ENCODE assay signal across 1 cellular context in the genomic region with DNA sequence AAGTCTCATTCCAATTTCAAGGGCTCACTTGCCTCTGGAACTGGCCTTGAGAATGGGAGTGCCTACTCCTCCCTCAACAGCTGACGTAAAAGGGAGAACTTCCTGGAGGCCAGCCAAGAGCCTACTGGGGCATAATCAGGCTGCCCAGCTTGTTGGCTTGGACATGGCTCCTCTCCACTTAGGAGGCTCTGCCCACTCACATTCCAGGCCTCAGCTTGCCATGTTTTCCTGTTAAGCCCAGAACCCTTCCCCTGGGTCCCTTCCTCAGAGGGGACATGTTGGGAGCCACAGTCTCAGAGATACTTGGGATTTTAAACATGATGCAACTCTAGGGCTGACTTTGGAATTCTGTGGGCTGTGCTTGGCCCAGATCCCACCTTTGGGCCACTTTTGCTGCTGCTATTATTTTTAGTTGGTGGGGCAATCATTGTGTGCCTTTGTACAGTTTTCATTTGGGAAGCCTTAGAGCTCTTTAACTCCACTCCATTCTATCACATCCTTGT.
TF ChIP-seq lines count a peak whose summit lies in the region.

No MANE protein-coding gene starts in this region.

TF ChIP-seq in HEK293, 187 proteins besides CTCF, POLR2A, EP300 and RAD21 (continued from another document):
- TF ChIP-seq, protein P1, sequence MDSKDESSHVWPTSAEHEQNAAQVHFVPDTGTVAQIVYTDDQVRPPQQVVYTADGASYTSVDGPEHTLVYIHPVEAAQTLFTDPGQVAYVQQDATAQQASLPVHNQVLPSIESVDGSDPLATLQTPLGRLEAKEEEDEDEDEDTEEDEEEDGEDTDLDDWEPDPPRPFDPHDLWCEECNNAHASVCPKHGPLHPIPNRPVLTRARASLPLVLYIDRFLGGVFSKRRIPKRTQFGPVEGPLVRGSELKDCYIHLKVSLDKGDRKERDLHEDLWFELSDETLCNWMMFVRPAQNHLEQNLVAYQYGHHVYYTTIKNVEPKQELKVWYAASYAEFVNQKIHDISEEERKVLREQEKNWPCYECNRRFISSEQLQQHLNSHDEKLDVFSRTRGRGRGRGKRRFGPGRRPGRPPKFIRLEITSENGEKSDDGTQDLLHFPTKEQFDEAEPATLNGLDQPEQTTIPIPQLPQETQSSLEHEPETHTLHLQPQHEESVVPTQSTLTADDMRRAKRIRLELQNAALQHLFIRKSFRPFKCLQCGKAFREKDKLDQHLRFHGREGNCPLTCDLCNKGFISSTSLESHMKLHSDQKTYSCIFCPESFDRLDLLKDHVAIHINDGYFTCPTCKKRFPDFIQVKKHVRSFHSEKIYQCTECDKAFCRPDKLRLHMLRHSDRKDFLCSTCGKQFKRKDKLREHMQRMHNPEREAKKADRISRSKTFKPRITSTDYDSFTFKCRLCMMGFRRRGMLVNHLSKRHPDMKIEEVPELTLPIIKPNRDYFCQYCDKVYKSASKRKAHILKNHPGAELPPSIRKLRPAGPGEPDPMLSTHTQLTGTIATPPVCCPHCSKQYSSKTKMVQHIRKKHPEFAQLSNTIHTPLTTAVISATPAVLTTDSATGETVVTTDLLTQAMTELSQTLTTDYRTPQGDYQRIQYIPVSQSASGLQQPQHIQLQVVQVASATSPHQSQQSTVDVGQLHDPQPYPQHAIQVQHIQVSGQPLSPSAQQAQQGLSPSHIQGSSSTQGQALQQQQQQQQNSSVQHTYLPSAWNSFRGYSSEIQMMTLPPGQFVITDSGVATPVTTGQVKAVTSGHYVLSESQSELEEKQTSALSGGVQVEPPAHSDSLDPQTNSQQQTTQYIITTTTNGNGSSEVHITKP (tag by site-specific recombination; IDR thresholded peaks at IDR 0.05): peak; percentile 34; the same call in 1 of the 2 replicates
- TF ChIP-seq ZBTB17 (tag by site-specific recombination; IDR thresholded peaks at IDR 0.05) (peak; percentile 38; the same call in 1 of the 2 replicates), MEIS1 (CRISPR knock-in tag; IDR thresholded peaks at IDR 0.05; ENCODE audit: borderline replicate concordance) (no peak), ZFP37 (tag by site-specific recombination; IDR thresholded peaks at IDR 0.05) (no peak), ZNF416 (tag by site-specific recombination; IDR thresholded peaks at IDR 0.05) (peak; percentile 18; the same call in 1 of the 2 replicates), ZNF660 (tag by site-specific recombination; IDR thresholded peaks at IDR 0.05) (peak; percentile 31; the same call in 1 of the 2 replicates), ZNF394 (tag by site-specific recombination; IDR thresholded peaks at IDR 0.05; ENCODE audit: borderline replicate concordance) (no peak), ZSCAN30 (tag by site-specific recombination; IDR thresholded peaks at IDR 0.05) (0 out of 2 replicates have a peak, but pooled peaks have one; percentile 19), FEZF1 (tag by site-specific recombination; IDR thresholded peaks at IDR 0.05) (peak; percentile 77), SCRT1 (tag by site-specific recombination; IDR thresholded peaks at IDR 0.05; ENCODE audit: borderline replicate concordance) (no peak), ZEB2 (tag by site-specific recombination; IDR thresholded peaks at IDR 0.05) (0 out of 2 replicates have a peak, but pooled peaks have one; percentile 15), KLF1 (tag by site-specific recombination; IDR thresholded peaks at IDR 0.05) (peak; percentile 43; the same call in 1 of the 2 replicates), ZNF664 (tag by site-specific recombination; IDR thresholded peaks at IDR 0.05) (no peak), GLI2 (tag by site-specific recombination; IDR thresholded peaks at IDR 0.05; ENCODE audit: borderline replicate concordance, low read depth) (no peak), ZFP41 (tag by site-specific recombination; IDR thresholded peaks at IDR 0.05; ENCODE audit: borderline replicate concordance) (no peak), ZNF510 (tag by site-specific recombination; IDR thresholded peaks at IDR 0.05; ENCODE audit: insufficient replicate concordance) (no peak), EGR2 (tag by site-specific recombination; IDR thresholded peaks at IDR 0.05; ENCODE audit: low read depth) (peak; percentile 20; the same call in 1 of the 2 replicates), ZNF843 (tag by site-specific recombination; IDR thresholded peaks at IDR 0.05) (no peak), ZBTB8A (tag by site-specific recombination; IDR thresholded peaks at IDR 0.05) (no peak; the same call in 1 of the 2 replicates), ZNF561 (tag by site-specific recombination; IDR thresholded peaks at IDR 0.05; ENCODE audit: borderline replicate concordance) (0 out of 2 replicates have a peak, but pooled peaks have one; percentile 30), REPIN1 (tag by site-specific recombination; IDR thresholded peaks at IDR 0.05; ENCODE audit: low read depth) (no peak), ZNF37A (tag by site-specific recombination; IDR thresholded peaks at IDR 0.05) (no peak), WT1 (tag by site-specific recombination; IDR thresholded peaks at IDR 0.05) (peak; percentile 92), ZFP69B (tag by site-specific recombination; IDR thresholded peaks at IDR 0.05) (no peak), IKZF3 (tag by site-specific recombination; IDR thresholded peaks at IDR 0.05) (peak; percentile 31; the same call in 1 of the 2 replicates), ZNF174 (tag by site-specific recombination; IDR thresholded peaks at IDR 0.05) (no peak), ZBTB21 (tag by site-specific recombination; IDR thresholded peaks at IDR 0.05) (peak; percentile 73), SP2 (tag by site-specific recombination; IDR thresholded peaks at IDR 0.05) (no peak), ZNF548 (tag by site-specific recombination; IDR thresholded peaks at IDR 0.05) (no peak), ZNF555 (tag by site-specific recombination; conservative IDR thresholded peaks at IDR 0.05) (no peak), ZNF777 (tag by site-specific recombination; IDR thresholded peaks at IDR 0.05; ENCODE audit: borderline replicate concordance) (no peak), ZNF24 (tag by site-specific recombination; IDR thresholded peaks at IDR 0.05) (no peak), ZNF670 (tag by site-specific recombination; IDR thresholded peaks at IDR 0.05; ENCODE audit: low read depth) (no peak), ZNF341 (tag by site-specific recombination; IDR thresholded peaks at IDR 0.05; ENCODE audit: low read depth) (peak; percentile 39; the same call in 1 of the 2 replicates), ZNF23 (tag by site-specific recombination; IDR thresholded peaks at IDR 0.05; ENCODE audit: borderline replicate concordance) (no peak), ZNF521 (tag by site-specific recombination; IDR thresholded peaks at IDR 0.05) (no peak), TRIM28 (IDR thresholded peaks at IDR 0.05; ENCODE audit: borderline replicate concordance, low read length) (no peak), ZNF366 (tag by site-specific recombination; conservative IDR thresholded peaks at IDR 0.05) (no peak)
- TF ChIP-seq, protein P2, sequence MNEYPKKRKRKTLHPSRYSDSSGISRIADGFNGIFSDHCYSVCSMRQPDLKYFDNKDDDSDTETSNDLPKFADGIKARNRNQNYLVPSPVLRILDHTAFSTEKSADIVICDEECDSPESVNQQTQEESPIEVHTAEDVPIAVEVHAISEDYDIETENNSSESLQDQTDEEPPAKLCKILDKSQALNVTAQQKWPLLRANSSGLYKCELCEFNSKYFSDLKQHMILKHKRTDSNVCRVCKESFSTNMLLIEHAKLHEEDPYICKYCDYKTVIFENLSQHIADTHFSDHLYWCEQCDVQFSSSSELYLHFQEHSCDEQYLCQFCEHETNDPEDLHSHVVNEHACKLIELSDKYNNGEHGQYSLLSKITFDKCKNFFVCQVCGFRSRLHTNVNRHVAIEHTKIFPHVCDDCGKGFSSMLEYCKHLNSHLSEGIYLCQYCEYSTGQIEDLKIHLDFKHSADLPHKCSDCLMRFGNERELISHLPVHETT (tag by site-specific recombination; IDR thresholded peaks at IDR 0.05): no peak
- TF ChIP-seq, protein P3, sequence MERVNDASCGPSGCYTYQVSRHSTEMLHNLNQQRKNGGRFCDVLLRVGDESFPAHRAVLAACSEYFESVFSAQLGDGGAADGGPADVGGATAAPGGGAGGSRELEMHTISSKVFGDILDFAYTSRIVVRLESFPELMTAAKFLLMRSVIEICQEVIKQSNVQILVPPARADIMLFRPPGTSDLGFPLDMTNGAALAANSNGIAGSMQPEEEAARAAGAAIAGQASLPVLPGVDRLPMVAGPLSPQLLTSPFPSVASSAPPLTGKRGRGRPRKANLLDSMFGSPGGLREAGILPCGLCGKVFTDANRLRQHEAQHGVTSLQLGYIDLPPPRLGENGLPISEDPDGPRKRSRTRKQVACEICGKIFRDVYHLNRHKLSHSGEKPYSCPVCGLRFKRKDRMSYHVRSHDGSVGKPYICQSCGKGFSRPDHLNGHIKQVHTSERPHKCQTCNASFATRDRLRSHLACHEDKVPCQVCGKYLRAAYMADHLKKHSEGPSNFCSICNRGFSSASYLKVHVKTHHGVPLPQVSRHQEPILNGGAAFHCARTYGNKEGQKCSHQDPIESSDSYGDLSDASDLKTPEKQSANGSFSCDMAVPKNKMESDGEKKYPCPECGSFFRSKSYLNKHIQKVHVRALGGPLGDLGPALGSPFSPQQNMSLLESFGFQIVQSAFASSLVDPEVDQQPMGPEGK (tag by site-specific recombination; IDR thresholded peaks at IDR 0.05): 0 out of 2 replicates have a peak, but pooled peaks have one; percentile 14
- TF ChIP-seq, protein P4, sequence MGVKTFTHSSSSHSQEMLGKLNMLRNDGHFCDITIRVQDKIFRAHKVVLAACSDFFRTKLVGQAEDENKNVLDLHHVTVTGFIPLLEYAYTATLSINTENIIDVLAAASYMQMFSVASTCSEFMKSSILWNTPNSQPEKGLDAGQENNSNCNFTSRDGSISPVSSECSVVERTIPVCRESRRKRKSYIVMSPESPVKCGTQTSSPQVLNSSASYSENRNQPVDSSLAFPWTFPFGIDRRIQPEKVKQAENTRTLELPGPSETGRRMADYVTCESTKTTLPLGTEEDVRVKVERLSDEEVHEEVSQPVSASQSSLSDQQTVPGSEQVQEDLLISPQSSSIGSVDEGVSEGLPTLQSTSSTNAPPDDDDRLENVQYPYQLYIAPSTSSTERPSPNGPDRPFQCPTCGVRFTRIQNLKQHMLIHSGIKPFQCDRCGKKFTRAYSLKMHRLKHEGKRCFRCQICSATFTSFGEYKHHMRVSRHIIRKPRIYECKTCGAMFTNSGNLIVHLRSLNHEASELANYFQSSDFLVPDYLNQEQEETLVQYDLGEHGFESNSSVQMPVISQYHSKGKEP (tag by site-specific recombination; IDR thresholded peaks at IDR 0.05): no peak
- TF ChIP-seq, protein P5, sequence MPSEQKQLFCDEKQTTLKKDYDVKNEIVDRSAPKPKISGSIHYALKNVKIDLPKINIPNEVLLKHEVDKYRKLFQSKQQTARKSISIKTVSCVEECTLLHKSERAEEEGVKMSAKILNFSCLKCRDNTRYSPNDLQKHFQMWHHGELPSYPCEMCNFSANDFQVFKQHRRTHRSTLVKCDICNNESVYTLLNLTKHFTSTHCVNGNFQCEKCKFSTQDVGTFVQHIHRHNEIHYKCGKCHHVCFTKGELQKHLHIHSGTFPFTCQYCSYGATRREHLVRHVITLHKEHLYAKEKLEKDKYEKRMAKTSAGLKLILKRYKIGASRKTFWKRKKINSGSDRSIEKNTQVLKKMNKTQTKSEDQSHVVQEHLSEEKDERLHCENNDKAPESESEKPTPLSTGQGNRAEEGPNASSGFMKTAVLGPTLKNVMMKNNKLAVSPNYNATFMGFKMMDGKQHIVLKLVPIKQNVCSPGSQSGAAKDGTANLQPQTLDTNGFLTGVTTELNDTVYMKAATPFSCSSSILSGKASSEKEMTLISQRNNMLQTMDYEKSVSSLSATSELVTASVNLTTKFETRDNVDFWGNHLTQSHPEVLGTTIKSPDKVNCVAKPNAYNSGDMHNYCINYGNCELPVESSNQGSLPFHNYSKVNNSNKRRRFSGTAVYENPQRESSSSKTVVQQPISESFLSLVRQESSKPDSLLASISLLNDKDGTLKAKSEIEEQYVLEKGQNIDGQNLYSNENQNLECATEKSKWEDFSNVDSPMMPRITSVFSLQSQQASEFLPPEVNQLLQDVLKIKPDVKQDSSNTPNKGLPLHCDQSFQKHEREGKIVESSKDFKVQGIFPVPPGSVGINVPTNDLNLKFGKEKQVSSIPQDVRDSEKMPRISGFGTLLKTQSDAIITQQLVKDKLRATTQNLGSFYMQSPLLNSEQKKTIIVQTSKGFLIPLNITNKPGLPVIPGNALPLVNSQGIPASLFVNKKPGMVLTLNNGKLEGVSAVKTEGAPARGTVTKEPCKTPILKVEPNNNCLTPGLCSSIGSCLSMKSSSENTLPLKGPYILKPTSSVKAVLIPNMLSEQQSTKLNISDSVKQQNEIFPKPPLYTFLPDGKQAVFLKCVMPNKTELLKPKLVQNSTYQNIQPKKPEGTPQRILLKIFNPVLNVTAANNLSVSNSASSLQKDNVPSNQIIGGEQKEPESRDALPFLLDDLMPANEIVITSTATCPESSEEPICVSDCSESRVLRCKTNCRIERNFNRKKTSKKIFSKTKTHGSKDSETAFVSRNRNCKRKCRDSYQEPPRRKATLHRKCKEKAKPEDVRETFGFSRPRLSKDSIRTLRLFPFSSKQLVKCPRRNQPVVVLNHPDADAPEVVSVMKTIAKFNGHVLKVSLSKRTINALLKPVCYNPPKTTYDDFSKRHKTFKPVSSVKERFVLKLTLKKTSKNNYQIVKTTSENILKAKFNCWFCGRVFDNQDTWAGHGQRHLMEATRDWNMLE (tag by site-specific recombination; conservative IDR thresholded peaks at IDR 0.05; ENCODE audit: low read depth): peak; percentile 39; the same call in 1 of the 2 replicates
- TF ChIP-seq, protein P6, sequence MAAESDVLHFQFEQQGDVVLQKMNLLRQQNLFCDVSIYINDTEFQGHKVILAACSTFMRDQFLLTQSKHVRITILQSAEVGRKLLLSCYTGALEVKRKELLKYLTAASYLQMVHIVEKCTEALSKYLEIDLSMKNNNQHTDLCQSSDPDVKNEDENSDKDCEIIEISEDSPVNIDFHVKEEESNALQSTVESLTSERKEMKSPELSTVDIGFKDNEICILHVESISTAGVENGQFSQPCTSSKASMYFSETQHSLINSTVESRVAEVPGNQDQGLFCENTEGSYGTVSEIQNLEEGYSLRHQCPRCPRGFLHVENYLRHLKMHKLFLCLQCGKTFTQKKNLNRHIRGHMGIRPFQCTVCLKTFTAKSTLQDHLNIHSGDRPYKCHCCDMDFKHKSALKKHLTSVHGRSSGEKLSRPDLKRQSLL (tag by site-specific recombination; IDR thresholded peaks at IDR 0.05): no peak
- TF ChIP-seq, protein P7, sequence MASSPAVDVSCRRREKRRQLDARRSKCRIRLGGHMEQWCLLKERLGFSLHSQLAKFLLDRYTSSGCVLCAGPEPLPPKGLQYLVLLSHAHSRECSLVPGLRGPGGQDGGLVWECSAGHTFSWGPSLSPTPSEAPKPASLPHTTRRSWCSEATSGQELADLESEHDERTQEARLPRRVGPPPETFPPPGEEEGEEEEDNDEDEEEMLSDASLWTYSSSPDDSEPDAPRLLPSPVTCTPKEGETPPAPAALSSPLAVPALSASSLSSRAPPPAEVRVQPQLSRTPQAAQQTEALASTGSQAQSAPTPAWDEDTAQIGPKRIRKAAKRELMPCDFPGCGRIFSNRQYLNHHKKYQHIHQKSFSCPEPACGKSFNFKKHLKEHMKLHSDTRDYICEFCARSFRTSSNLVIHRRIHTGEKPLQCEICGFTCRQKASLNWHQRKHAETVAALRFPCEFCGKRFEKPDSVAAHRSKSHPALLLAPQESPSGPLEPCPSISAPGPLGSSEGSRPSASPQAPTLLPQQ (tag by site-specific recombination; IDR thresholded peaks at IDR 0.05): 0 out of 2 replicates have a peak, but pooled peaks have one; percentile 45
